In genomic region chr3:127547761-127548605, GRCh38 we compare ENCODE assay signal across 8 cellular contexts. TPM values are rescaled to one million over a fixed set of nuclear protein-coding genes. Genes with fewer than 3 reads are reported as not detected.
A peak's percentile ranks its signal among the peaks of the same experiment; 100 is the strongest.
DNase-seq lines count a peak whose midpoint lies in the region; ATAC-seq and TF ChIP-seq lines count a peak whose summit lies in the region.

No MANE protein-coding gene starts in this region.

- peak overlapping the region; percentile 62 to 73 for H3K4me3 ChIP-seq in duodenal mucosa (ENCODE audit: low read depth in 1 of 2, low read length in 2 of 2)
- peak overlapping the region; percentile 74 for H3K4me3 ChIP-seq in lower lobe of right lung

- peak overlapping the region; percentile 16 to 43 for H3K9ac ChIP-seq in duodenal mucosa (ENCODE audit: low read depth in 1 of 2, low read length in 2 of 2)

- in situ Hi-C loops in G401 (cut with HindIII; ENCODE audit: low sequenced_read_pairs) = no loop called here

- intact Hi-C loops in lower lobe of right lung (cut with DNase I) = no loop called here

- CTCF ChIA-PET in activated CD4-positive, alpha-beta memory T cell treated with anti-CD3 and anti-CD28 coated beads, Interleukin-2, amount 10 ng/mL, durations not matched to agents 7 days and 5 days (lab: Charles Lee) = interaction anchor here (0.6 to 1.8 kb wide), 18 partner anchors 9 to 1083 kb away, joined by 3 to 7 read pairs (median 3); no protein-coding TSS in a partner anchor

- H3K36me3 Mint-ChIP-seq in activated CD4-positive, alpha-beta memory T cell treated with anti-CD3 and anti-CD28 coated beads, Interleukin-2, amount 10 ng/mL, durations not matched to agents 7 days and 5 days (ENCODE audit: low read depth) = no peaks in the 10 kb centered on the region

- POLR2A ChIA-PET in activated CD4-positive, alpha-beta memory T cell treated with anti-CD3 and anti-CD28 coated beads, Interleukin-2, amount 10 ng/mL, durations not matched to agents 7 days and 5 days (lab: Charles Lee) = no interaction called here

- H3K27ac ChIP-seq in duodenal mucosa (ENCODE audit: low read depth, low read length) (no peak overlapping the region), lower lobe of right lung (peak overlapping the region; percentile 56)

- ATAC-seq in HG02981 (IDR thresholded peaks at IDR 0.05; ENCODE audit: unreplicated experiment) (peak; percentile 59), lower lobe of right lung (peak; percentile 91 to 92), GM18867 (IDR thresholded peaks at IDR 0.05; ENCODE audit: unreplicated experiment) (no peak)

- DNase-seq in G401 (ENCODE audit: low spot score) (peak; percentile 34), NCI-H524 (lab: John Stamatoyannopoulos, UW) (peak; percentile 63 to 75), lower lobe of right lung (peak; percentile 83)
- DNase-seq in activated CD4-positive, alpha-beta memory T cell treated with anti-CD3 and anti-CD28 coated beads, Interleukin-2, amount 10 ng/mL, durations not matched to agents 7 days and 5 days = peak; percentile 76
- peak; percentile 59 to 75 (median 66) for DNase-seq in stimulated activated CD4-positive, alpha-beta T cell treated with anti-CD3 and anti-CD28 coated beads, TNF-alpha, amount 100 ng/mL, for 24 hours (ENCODE audit: low read depth in 3 of 3)

- H3K9me3 ChIP-seq in duodenal mucosa (ENCODE audit: control insufficient read depth in 1 of 2, low read length in 2 of 2) (no peaks in the 10 kb centered on the region), lower lobe of right lung (no peaks in the 10 kb centered on the region)

- H3K27ac Mint-ChIP-seq in activated CD4-positive, alpha-beta memory T cell treated with anti-CD3 and anti-CD28 coated beads, Interleukin-2, amount 10 ng/mL, durations not matched to agents 7 days and 5 days = no peak overlapping the region

- H3K27me3 Mint-ChIP-seq in activated CD4-positive, alpha-beta memory T cell treated with anti-CD3 and anti-CD28 coated beads, Interleukin-2, amount 10 ng/mL, durations not matched to agents 7 days and 5 days = peaks cover 7% of the 10 kb centered on the region

- peak overlapping the region; percentile 65 for H3K4me3 Mint-ChIP-seq in activated CD4-positive, alpha-beta memory T cell treated with anti-CD3 and anti-CD28 coated beads, Interleukin-2, amount 10 ng/mL, durations not matched to agents 7 days and 5 days

- H3K9me3 Mint-ChIP-seq in activated CD4-positive, alpha-beta memory T cell treated with anti-CD3 and anti-CD28 coated beads, Interleukin-2, amount 10 ng/mL, durations not matched to agents 7 days and 5 days = no peaks in the 10 kb centered on the region

- H3K36me3 ChIP-seq in duodenal mucosa (ENCODE audit: control insufficient read depth in 1 of 2, insufficient read depth in 2 of 2, low read length in 2 of 2) (no peaks in the 10 kb centered on the region), lower lobe of right lung (no peaks in the 10 kb centered on the region)

- TF ChIP-seq CTCF in lower lobe of right lung (IDR thresholded peaks at IDR 0.05) = peak; percentile 64

- H3K4me1 ChIP-seq in duodenal mucosa (ENCODE audit: control insufficient read depth in 1 of 2, insufficient read depth in 2 of 2, low read length in 2 of 2) (peaks cover 9 to 14% of the 10 kb centered on the region in 2 donors), lower lobe of right lung (peaks cover 17% of the 10 kb centered on the region)

- H3K27me3 ChIP-seq in duodenal mucosa (ENCODE audit: control insufficient read depth in 1 of 2, insufficient read depth in 2 of 2, low read length in 2 of 2) (no peaks in the 10 kb centered on the region), lower lobe of right lung (ENCODE audit: low read depth) (no peaks in the 10 kb centered on the region)

- H3K4me1 Mint-ChIP-seq in activated CD4-positive, alpha-beta memory T cell treated with anti-CD3 and anti-CD28 coated beads, Interleukin-2, amount 10 ng/mL, durations not matched to agents 7 days and 5 days = peaks cover 10% of the 10 kb centered on the region

RNA-seq across cellular contexts. Expression of gene TPRA1, which starts 42.5 kb away (rescaled TPM):
- total RNA-seq in G401 (2014; rRNA removed; shearing (Covaris generic)) = 38.3 and 42.3 TPM in 2 replicates
- 10 to 100 TPM; 22.6 to 23.3 TPM for total RNA-seq in activated CD4-positive, alpha-beta memory T cell treated with anti-CD3 and anti-CD28 coated beads, Interleukin-2, amount 10 ng/mL, durations not matched to agents 7 days and 5 days
- 38.8 TPM for total RNA-seq in lower lobe of right lung

RNA-seq across cellular contexts. Expression of gene MCM2, which starts 50.2 kb away (rescaled TPM):
- 257 and 300 TPM in 2 replicates for total RNA-seq in G401 (2014; rRNA removed; shearing (Covaris generic))
- total RNA-seq in activated CD4-positive, alpha-beta memory T cell treated with anti-CD3 and anti-CD28 coated beads, Interleukin-2, amount 10 ng/mL, durations not matched to agents 7 days and 5 days = 100 to 1,000 TPM; 117 to 123 TPM
- 6.1 TPM for total RNA-seq in lower lobe of right lung

Comparison
In these comparisons a context has a peak if more than half of its experiments do, and no peak if none do; other contexts are left out.
1. RNA of gene MCM2, which starts 50.2 kb away (total RNA-seq): 257 to 300 TPM in G401 and 117 to 123 TPM in activated CD4-positive, alpha-beta memory T cell treated with anti-CD3 and anti-CD28 coated beads, Interleukin-2, amount 10 ng/mL, durations not matched to agents 7 days and 5 days; 6.1 TPM in lower lobe of right lung (single experiment); every median in the first group is over 10 times any median in the second.
2. Peak in every context shown above with its lines, with median percentiles within 50 percentile points of each other: DNase-seq.